1 cellular context compared by ENCODE assay signal in genomic region chr1:168089326-168089978, GRCh38.
TF ChIP-seq lines count a peak whose summit lies in the region.

No MANE protein-coding gene starts in this region.

TF ChIP-seq in endothelial cell of umbilical vein, 7 proteins besides CTCF, POLR2A, EP300 and RAD21:
- TF ChIP-seq FOS (IDR thresholded peaks at IDR 0.05; ENCODE audit: borderline replicate concordance, insufficient read depth, low read length) (no peak), GATA2 (IDR thresholded peaks at IDR 0.05; ENCODE audit: insufficient read depth, insufficient read length, low read depth, low read length) (no peak), JUN (IDR thresholded peaks at IDR 0.05; ENCODE audit: borderline replicate concordance, insufficient read depth, insufficient read length, low read depth) (no peak), EZH2 (IDR thresholded peaks at IDR 0.05; ENCODE audit: borderline replicate concordance, low read depth, low read length, severe bottlenecking) (no peak), MAX (IDR thresholded peaks at IDR 0.05; ENCODE audit: insufficient read depth, insufficient read length) (no peak), POLR2AphosphoS5 (IDR thresholded peaks at IDR 0.05; ENCODE audit: insufficient read depth, low read depth, low read length) (no peak), MYC (IDR thresholded peaks at IDR 0.05; ENCODE audit: low read depth, low read length) (no peak)
